Comparison of ENCODE assay signal across 11 cellular contexts in genomic region chr11:97722065-97722464, GRCh38.
DNase-seq lines count a peak whose midpoint lies in the region; ATAC-seq and TF ChIP-seq lines count a peak whose summit lies in the region.
"Had no signal": no experiment of that assay in that cellular context is flagged by ENCODE, and none has a peak within 500 bp of the region (broad histone marks: within the 10 kb centered on the region; RNA-seq: fewer than 3 reads in every experiment).

No MANE protein-coding gene starts in this region.

- H3K27ac Mint-ChIP-seq in activated CD8-positive, alpha-beta memory T cell treated with anti-CD3 and anti-CD28 coated beads, Interleukin-2, amount 10 ng/mL, durations not matched to agents 7 days and 5 days = no peak overlapping the region

- no peaks in the 10 kb centered on the region for H3K4me1 Mint-ChIP-seq in activated CD8-positive, alpha-beta memory T cell treated with anti-CD3 and anti-CD28 coated beads, Interleukin-2, amount 10 ng/mL, durations not matched to agents 7 days and 5 days

- in situ Hi-C loops in brain microvascular endothelial cell (cut with HindIII; ENCODE audit: low pct_ligation_motif_present, low sequenced_read_pairs) = no loop called here
- in situ Hi-C loops in GM13977 (cut with MboI; ENCODE audit: low pct_unique_long_range_greater_than_20kb, low sequenced_read_pairs, unreplicated experiment) = no loop called here

- H3K36me3 ChIP-seq in brain microvascular endothelial cell (replicated peaks) = no peaks in the 10 kb centered on the region
- H3K36me3 ChIP-seq: thoracic aorta had no signal

- no peak for ATAC-seq in HG02973 (IDR thresholded peaks at IDR 0.05; ENCODE audit: unreplicated experiment)
- ATAC-seq in activated CD8-positive, alpha-beta memory T cell treated with anti-CD3 and anti-CD28 coated beads, Interleukin-2, amount 10 ng/mL, durations not matched to agents 7 days and 5 days = no peak

- H3K27me3 ChIP-seq in brain microvascular endothelial cell (replicated peaks) = no peaks in the 10 kb centered on the region

- no peak for TF ChIP-seq CTCF in brain microvascular endothelial cell (IDR thresholded peaks at IDR 0.05; ENCODE audit: low read depth, low read length, missing control alignments)
- no peak for TF ChIP-seq CTCF in GM13977 (IDR thresholded peaks at IDR 0.05; ENCODE audit: extremely low read depth, insufficient read depth, missing control alignments)

- no peaks in the 10 kb centered on the region for H3K36me3 Mint-ChIP-seq in activated CD8-positive, alpha-beta memory T cell treated with anti-CD3 and anti-CD28 coated beads, Interleukin-2, amount 10 ng/mL, durations not matched to agents 7 days and 5 days

- peak overlapping the region; percentile 54 for H3K27ac ChIP-seq in brain microvascular endothelial cell
- H3K27ac ChIP-seq: thoracic aorta had no signal

- no peak overlapping the region for H3K4me3 ChIP-seq in brain microvascular endothelial cell (ENCODE audit: low read depth, low read length)
- H3K4me3 ChIP-seq: thoracic aorta had no signal

- peak; percentile 95 for DNase-seq in DMS53 treated with DMSO at 0.1 percent for 48 hours (lab: John Stamatoyannopoulos, UW; ENCODE audit: unreplicated experiment)
- peak; percentile 86 for DNase-seq in M059J (ENCODE audit: low read depth)
- DNase-seq in brain microvascular endothelial cell = peak; percentile 98
- peak; percentile 72 for DNase-seq in kidney tubule cell (ENCODE audit: low spot score)
- DNase-seq in stimulated activated CD4-positive, alpha-beta T cell treated with anti-CD3 and anti-CD28 coated beads, Interleukin-2, amount 100 ng/mL, for 24 hours = no peak
- DNase-seq in GM13977 (ENCODE audit: low spot score) = no peak
- DNase-seq in activated CD8-positive, alpha-beta memory T cell treated with anti-CD3 and anti-CD28 coated beads, Interleukin-2, amount 10 ng/mL, durations not matched to agents 7 days and 5 days = no peak
- DNase-seq: activated CD4-positive, alpha-beta T cell treated with anti-CD3 and anti-CD28 coated beads for 4 hours; activated gamma-delta T cell had no signal

- CTCF ChIA-PET in activated CD8-positive, alpha-beta memory T cell treated with anti-CD3 and anti-CD28 coated beads, Interleukin-2, amount 10 ng/mL, durations not matched to agents 7 days and 5 days (lab: Charles Lee) = no interaction called here

- H3K27me3 Mint-ChIP-seq in activated CD8-positive, alpha-beta memory T cell treated with anti-CD3 and anti-CD28 coated beads, Interleukin-2, amount 10 ng/mL, durations not matched to agents 7 days and 5 days = no peaks in the 10 kb centered on the region

- peaks cover 14% of the 10 kb centered on the region for H3K9me3 Mint-ChIP-seq in activated CD8-positive, alpha-beta memory T cell treated with anti-CD3 and anti-CD28 coated beads, Interleukin-2, amount 10 ng/mL, durations not matched to agents 7 days and 5 days (ENCODE audit: low read depth)

- H3K4me3 Mint-ChIP-seq in activated CD8-positive, alpha-beta memory T cell treated with anti-CD3 and anti-CD28 coated beads, Interleukin-2, amount 10 ng/mL, durations not matched to agents 7 days and 5 days = no peak overlapping the region

Comparison
In these comparisons a context has a peak if more than half of its experiments do, and no peak if none do; other contexts are left out.
1. DNase-seq: peak in DMS53 treated with DMSO at 0.1 percent for 48 hours (single experiment), M059J (single experiment), brain microvascular endothelial cell (single experiment) and kidney tubule cell (single experiment); none in stimulated activated CD4-positive, alpha-beta T cell treated with anti-CD3 and anti-CD28 coated beads, Interleukin-2, amount 100 ng/mL, for 24 hours (0 of 2), GM13977 (single experiment) and activated CD8-positive, alpha-beta memory T cell treated with anti-CD3 and anti-CD28 coated beads, Interleukin-2, amount 10 ng/mL, durations not matched to agents 7 days and 5 days (single experiment).